ENCODE assay signal across 25 cellular contexts in the genomic region with DNA sequence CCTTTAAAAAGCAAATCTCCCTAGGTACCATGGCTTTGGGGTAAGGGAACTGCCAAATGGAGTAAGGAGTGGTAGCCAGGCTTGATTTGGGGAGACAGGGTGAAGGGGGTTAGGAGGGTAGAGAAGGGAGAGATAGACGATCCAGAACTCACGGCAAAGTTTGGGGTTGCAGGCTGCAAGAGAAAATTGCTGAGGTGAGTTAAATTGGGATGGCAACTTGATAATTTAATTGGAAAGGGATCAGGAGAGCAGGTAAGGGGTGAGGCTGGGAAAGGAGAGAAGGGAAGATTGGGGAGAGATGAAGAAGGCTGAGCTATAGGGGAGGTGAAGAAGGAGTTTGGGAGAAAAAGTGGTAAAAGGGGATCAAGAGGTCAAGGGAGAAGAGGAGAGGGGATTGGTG. TPM values are rescaled to one million over a fixed set of nuclear protein-coding genes. Genes with fewer than 3 reads are reported as not detected.
DNase-seq lines count a peak whose midpoint lies in the region; ATAC-seq, FAIRE-seq and TF ChIP-seq lines count a peak whose summit lies in the region.
"Had no signal": no experiment of that assay in that cellular context is flagged by ENCODE, and none has a peak within 500 bp of the region (broad histone marks: within the 10 kb centered on the region; RNA-seq: fewer than 3 reads in every experiment).

No MANE protein-coding gene starts in this region.

- H3K9me3 ChIP-seq in A549 (peaks cover 11% of the 10 kb centered on the region; the same call in 2 of the 3 replicates), K562 (replicated peaks; ENCODE audit: control insufficient read depth, insufficient read depth, low read depth, low read length) (no peaks in the 10 kb centered on the region), neural progenitor cell (ENCODE audit: low read depth) (no peaks in the 10 kb centered on the region), trophoblast cell (ENCODE audit: insufficient read depth, low read depth, low read length) (peaks cover 4% of the 10 kb centered on the region)
- H3K9me3 ChIP-seq: BE2C had no signal

- ATAC-seq in A549 (no peak), K562 (no peak)

- no peaks in the 10 kb centered on the region for H3K79me2 ChIP-seq in K562 (ENCODE audit: control insufficient read depth, insufficient read depth, low read length)
- no peaks in the 10 kb centered on the region for H3K79me2 ChIP-seq in neural progenitor cell (ENCODE audit: low read depth)
- no peaks in the 10 kb centered on the region for H3K79me2 ChIP-seq in trophoblast cell (ENCODE audit: control insufficient read depth, insufficient read depth, low read length, poor library complexity)

- FAIRE-seq in A549 (lab: Jason Lieb, UNC) (peak; percentile 13), K562 (lab: Jason Lieb, UNC) (no peak)
- FAIRE-seq: G401.6, GM12891 had no signal

- DNase-seq in A549 (ENCODE audit: low read depth in 1 of 2, low spot score in 1 of 2) (no peak), K562 (ENCODE audit: extremely low read depth in 1 of 4, low spot score in 3 of 4) (no peak), neural progenitor cell (ENCODE audit: low spot score) (no peak), trophoblast cell (no peak), NCI-H748 treated with DMSO at 0.1 percent for 48 hours (lab: John Stamatoyannopoulos, UW) (no peak)
- DNase-seq: ACHN; BE2C; C1 segment of cervical spinal cord; CD4-positive, alpha-beta memory T cell; CD4-positive, CD25-positive, alpha-beta regulatory T cell; CD8-positive, alpha-beta memory T cell; COR-L47; DMS 273 treated with DMSO at 0.1 percent for 48 hours; DMS153; DMS53; DMS79 treated with DMSO at 0.1 percent for 48 hours; GF-D8 had no signal

- H2BK5ac ChIP-seq in trophoblast cell (ENCODE audit: low read depth, low read length, poor library complexity) = no peak overlapping the region

- TF ChIP-seq CTCF in A549 (IDR thresholded peaks at IDR 0.05) (no peak), K562 (IDR thresholded peaks at IDR 0.05 in 2 of 3, conservative IDR thresholded peaks at IDR 0.05 in 1 of 3; ENCODE audit: insufficient read depth in 2 of 3, low read depth in 1 of 3, low read length in 3 of 3) (no peak), neural progenitor cell (IDR thresholded peaks at IDR 0.05) (no peak)

- no peak for TF ChIP-seq POLR2A in A549 (IDR thresholded peaks at IDR 0.05; ENCODE audit: low read length)
- TF ChIP-seq POLR2A in K562 (conservative IDR thresholded peaks at IDR 0.05) = no peak

- peak overlapping the region; percentile 28 for H3K4me3 Mint-ChIP-seq in neural progenitor cell
- H3K4me3 Mint-ChIP-seq: CD14-positive monocyte; CD4-positive, alpha-beta memory T cell; CD4-positive, CD25-positive, alpha-beta regulatory T cell; CD8-positive, alpha-beta memory T cell had no signal

- H4K91ac ChIP-seq in trophoblast cell (ENCODE audit: low read depth, low read length) = no peak overlapping the region

- 46% methylated on average over 2 of the region's 2 CpGs for WGBS in A549 (ENCODE audit: missing lambda C conversion rate)
- WGBS in K562 (ENCODE audit: insufficient coverage, low coverage, missing lambda C conversion rate) = 0% methylated on average over 2 of the region's 2 CpGs
- WGBS in trophoblast cell (ENCODE audit: extremely low coverage, insufficient coverage, insufficient read length) = no CpG with 5 or more reads among the region's 2 CpGs

- H3K4me3 ChIP-seq in A549 (no peak overlapping the region), K562 (no peak overlapping the region), neural progenitor cell (no peak overlapping the region), trophoblast cell (ENCODE audit: low read depth, low read length) (no peak overlapping the region)
- H3K4me3 ChIP-seq: BLaER1 had no signal

- no peak overlapping the region for H2BK120ac ChIP-seq in trophoblast cell (ENCODE audit: insufficient read depth, low read length, poor library complexity)

- no peak overlapping the region for H2AFZ ChIP-seq in K562 (ENCODE audit: low read depth, low read length)
- no peak overlapping the region for H2AFZ ChIP-seq in neural progenitor cell (replicated peaks)
- no peak overlapping the region for H2AFZ ChIP-seq in trophoblast cell (ENCODE audit: insufficient read depth, low read length, poor library complexity)

- H3K18ac ChIP-seq in trophoblast cell (ENCODE audit: low read length) = no peak overlapping the region

- CTCF ChIA-PET in A549 (lab: Yijun Ruan, JAX) (interaction anchor here (0.7 to 4.4 kb wide), 2 partner anchors 11 to 144 kb away, joined by 3 to 31 read pairs; no protein-coding TSS in a partner anchor), K562 (lab: Yijun Ruan, JAX; ENCODE audit: low intra/inter-chr PET ratio) (no interaction called here)

- H3K4me1 Mint-ChIP-seq in neural progenitor cell = peaks cover 3% of the 10 kb centered on the region
- H3K4me1 Mint-ChIP-seq: CD4-positive, CD25-positive, alpha-beta regulatory T cell; CD8-positive, alpha-beta memory T cell had no signal

- no peak overlapping the region for H3K4me2 ChIP-seq in A549
- H3K4me2 ChIP-seq in K562 (ENCODE audit: insufficient read depth, low read length) = no peak overlapping the region
- H3K4me2 ChIP-seq in neural progenitor cell = no peak overlapping the region
- H3K4me2 ChIP-seq in trophoblast cell (ENCODE audit: low read length) = no peak overlapping the region
- H3K4me2 ChIP-seq: BLaER1 had no signal

- H3K79me1 ChIP-seq in trophoblast cell (ENCODE audit: low read length) = no peaks in the 10 kb centered on the region

- H3K9ac ChIP-seq in K562 (ENCODE audit: insufficient read depth in 1 of 2, low read depth in 2 of 2, low read length in 2 of 2) (no peak overlapping the region), neural progenitor cell (no peak overlapping the region), trophoblast cell (ENCODE audit: low read length) (no peak overlapping the region)
- H3K9ac ChIP-seq: BLaER1 had no signal

- H3K27me3 Mint-ChIP-seq in neural progenitor cell (ENCODE audit: insufficient read depth, low read depth) = peaks cover 8% of the 10 kb centered on the region

- no peak overlapping the region for H2BK12ac ChIP-seq in trophoblast cell (ENCODE audit: low read length)

- H3K36me3 Mint-ChIP-seq in neural progenitor cell = no peaks in the 10 kb centered on the region
- H3K36me3 Mint-ChIP-seq: CD14-positive monocyte; CD4-positive, CD25-positive, alpha-beta regulatory T cell; CD8-positive, alpha-beta memory T cell had no signal

- H3K4ac ChIP-seq in trophoblast cell (ENCODE audit: low read depth, low read length) = no peak overlapping the region

- H3K27ac ChIP-seq in A549 (no peak overlapping the region), K562 (ENCODE audit: extremely low read depth, low read depth, low read length) (no peak overlapping the region), neural progenitor cell (no peak overlapping the region), trophoblast cell (ENCODE audit: low read depth, low read length) (no peak overlapping the region)
- H3K27ac ChIP-seq: 22Rv1, BLaER1 had no signal

- no peaks in the 10 kb centered on the region for H4K20me1 ChIP-seq in K562 (replicated peaks; ENCODE audit: control insufficient read depth, insufficient read depth, low read length)
- no peaks in the 10 kb centered on the region for H4K20me1 ChIP-seq in neural progenitor cell (ENCODE audit: low read depth)
- H4K20me1 ChIP-seq: BLaER1 had no signal

- H2AK5ac ChIP-seq in trophoblast cell (ENCODE audit: low read length) = no peak overlapping the region

- H3K27ac Mint-ChIP-seq in neural progenitor cell = no peak overlapping the region
- H3K27ac Mint-ChIP-seq: CD4-positive, alpha-beta memory T cell; CD4-positive, CD25-positive, alpha-beta regulatory T cell; CD8-positive, alpha-beta memory T cell had no signal

- POLR2A ChIA-PET in A549 (lab: Yijun Ruan, JAX) = no interaction called here
- POLR2A ChIA-PET in K562 (lab: Yijun Ruan, JAX) = no interaction called here

- TF ChIP-seq EP300 in A549 (IDR thresholded peaks at IDR 0.05) (no peak), K562 (IDR thresholded peaks at IDR 0.05; ENCODE audit: low read length) (no peak)

- H3K27me3 ChIP-seq in K562 (ENCODE audit: control insufficient read depth in 2 of 2, insufficient read depth in 2 of 2, low read length in 2 of 2) (peaks cover 0 to 11% of the 10 kb centered on the region in 2 experiments; a peak in 3 of 5 replicates), neural progenitor cell (no peaks in the 10 kb centered on the region), trophoblast cell (ENCODE audit: insufficient read depth, low read length) (no peaks in the 10 kb centered on the region)
- H3K27me3 ChIP-seq: BE2C, BLaER1 had no signal

- no peaks in the 10 kb centered on the region for H3F3A ChIP-seq in neural progenitor cell (ENCODE audit: low read depth)

- peaks cover 2% of the 10 kb centered on the region for H3K9me3 Mint-ChIP-seq in neural progenitor cell

- H3K4me1 ChIP-seq in A549 = no peaks in the 10 kb centered on the region
- H3K4me1 ChIP-seq in K562 (replicated peaks in 1 of 2; ENCODE audit: control insufficient read depth in 2 of 2, insufficient read depth in 2 of 2, low read length in 2 of 2) = peaks cover 0 to 7% of the 10 kb centered on the region in 2 experiments; a peak in 2 of 5 replicates
- no peaks in the 10 kb centered on the region for H3K4me1 ChIP-seq in neural progenitor cell
- H3K4me1 ChIP-seq in trophoblast cell (ENCODE audit: control insufficient read depth in 1 of 2, insufficient read depth in 2 of 2, low read length in 2 of 2) = no peaks in the 10 kb centered on the region
- H3K4me1 ChIP-seq: BE2C, BLaER1 had no signal

- H4K12ac ChIP-seq in trophoblast cell (ENCODE audit: low read depth, low read length) = no peak overlapping the region

- in situ Hi-C loops in K562 (cut with MboI) = no loop called here

- H3K36me3 ChIP-seq in K562 (ENCODE audit: control insufficient read depth, insufficient read depth, low read length) (no peaks in the 10 kb centered on the region), neural progenitor cell (no peaks in the 10 kb centered on the region), trophoblast cell (ENCODE audit: control insufficient read depth in 1 of 2, insufficient read depth in 2 of 2, low read length in 2 of 2) (no peaks in the 10 kb centered on the region)
- H3K36me3 ChIP-seq: BE2C, BLaER1 had no signal

- no peak overlapping the region for H3K14ac ChIP-seq in trophoblast cell (ENCODE audit: low read length)

- no TSS peak for BruUV-seq in K562 (replicated peaks; lab: Mats Ljungman, UMichigan)

- H4K8ac ChIP-seq in trophoblast cell (ENCODE audit: low read depth, low read length) = no peak overlapping the region

- no peaks in the 10 kb centered on the region for H3K9me1 ChIP-seq in K562 (ENCODE audit: control insufficient read depth, insufficient read depth, low read length)

- intact Hi-C loops in K562 (cut with micrococcal nuclease) = no loop called here

- TF ChIP-seq RAD21 in A549 (conservative IDR thresholded peaks at IDR 0.05 in 1 of 2, IDR thresholded peaks at IDR 0.05 in 1 of 2) (no peak), K562 (CRISPR knock-in tag; conservative IDR thresholded peaks at IDR 0.05 in 1 of 2, IDR thresholded peaks at IDR 0.05 in 1 of 2) (no peak)

- H3K23ac ChIP-seq in trophoblast cell (ENCODE audit: low read length) = no peak overlapping the region

RNA-seq across cellular contexts. Expression of gene IZUMO2, which starts 4.0 kb away (rescaled TPM):
- polyA plus RNA-seq in A549 (2011; rRNA removed) (not detected in 2 replicates), A549 (2017; fragmentation: RNase III; extraction: RNeasy Plus Mini Kit Qiagen cat#74134 plus additional on column Dnase treatment) (not detected in 3 replicates), K562 (2011; rRNA removed) (not detected in 2 replicates), K562 (2014; fragmentation: Illumina TruSeq; extraction: Trizol) (not detected in 2 replicates), K562 (2014; fragmentation: Nextera tagmentation; extraction: Ambion mirVana) (not detected), K562 (2014; rRNA removed) (not detected in 2 replicates)
- polyA plus RNA-seq in A549 (2012; cell fraction: cytosol; rRNA removed) = not detected in 2 replicates
- not detected in 2 replicates for polyA plus RNA-seq in A549 (2012; cell fraction: nucleus; rRNA removed)
- polyA minus RNA-seq in A549 (2011; rRNA and poly(A)+ RNA removed) = not detected in 2 replicates
- not detected in 2 replicates for total RNA-seq in K562 (2011; cell fraction: chromatin; rRNA removed; ENCODE audit: low replicate concordance)
- total RNA-seq in K562 (2011; cell fraction: nucleolus; rRNA removed) = not detected in 2 replicates
- total RNA-seq in K562 (2011; cell fraction: nucleoplasm; rRNA removed) = not detected in 2 replicates
- total RNA-seq in K562 (2014; rRNA removed) (not detected in 2 replicates), K562 (2014; rRNA removed; fragmentation: Illumina TruSeq; extraction: Trizol) (not detected in 2 replicates), K562 (2015; rRNA removed; fragmentation: Illumina TruSeq; extraction: Trizol) (not detected in 2 replicates), K562 (2021) (not detected in 2 replicates), neural progenitor cell (ENCODE audit: low replicate concordance) (not detected in 2 replicates)
- not detected in 2 replicates for polyA plus RNA-seq in K562 (2011; cell fraction: cytosol; rRNA removed)
- polyA plus RNA-seq in K562 (2011; cell fraction: nucleus; rRNA removed) = not detected in 2 replicates
- not detected in 2 replicates for polyA plus RNA-seq in K562 (2012)
- not detected in 2 replicates for polyA minus RNA-seq in K562 (2011; rRNA and poly(A)+ RNA removed)
- polyA minus RNA-seq in K562 (2011; cell fraction: cytosol; rRNA and poly(A)+ RNA removed) = not detected in 2 replicates
- polyA minus RNA-seq in K562 (2011; cell fraction: nucleus; rRNA and poly(A)+ RNA removed) = not detected in 2 replicates
- not detected in 2 replicates for polyA plus RNA-seq in trophoblast cell (2013)
- total RNA-seq: A172; A673; CD4-positive, alpha-beta memory T cell; CD4-positive, CD25-positive, alpha-beta regulatory T cell; CD8-positive, alpha-beta memory T cell had no signal
- polyA plus RNA-seq: AG04450; CD14-positive monocyte; CD4-positive, alpha-beta memory T cell; CD4-positive, CD25-positive, alpha-beta regulatory T cell; CD8-positive, alpha-beta memory T cell had no signal

RNA-seq across cellular contexts. Expression of gene MYH14, which starts 44.3 kb away (rescaled TPM):
- polyA plus RNA-seq in A549 (2011; rRNA removed) = 4.0 and 4.8 TPM in 2 replicates
- polyA plus RNA-seq in A549 (2012; cell fraction: cytosol; rRNA removed) = 7.2 and 7.8 TPM in 2 replicates
- 14.6 and 16.2 TPM in 2 replicates for polyA plus RNA-seq in A549 (2012; cell fraction: nucleus; rRNA removed)
- 6.4 to 7.0 TPM (median 6.5 TPM) in 3 replicates for polyA plus RNA-seq in A549 (2017; fragmentation: RNase III; extraction: RNeasy Plus Mini Kit Qiagen cat#74134 plus additional on column Dnase treatment)
- 12.5 and 18.2 TPM in 2 replicates for polyA minus RNA-seq in A549 (2011; rRNA and poly(A)+ RNA removed)
- 0.69 and 0.90 TPM in 2 replicates for total RNA-seq in K562 (2011; cell fraction: chromatin; rRNA removed; ENCODE audit: low replicate concordance)
- total RNA-seq in K562 (2011; cell fraction: nucleolus; rRNA removed) = 0.50 and 1.1 TPM in 2 replicates
- total RNA-seq in K562 (2011; cell fraction: nucleoplasm; rRNA removed) = 0.95 and 1.1 TPM in 2 replicates
- total RNA-seq in K562 (2014; rRNA removed) = 0.32 and 0.41 TPM in 2 replicates
- 0.04 and 0.06 TPM in 2 replicates for total RNA-seq in K562 (2014; rRNA removed; fragmentation: Illumina TruSeq; extraction: Trizol)
- total RNA-seq in K562 (2015; rRNA removed; fragmentation: Illumina TruSeq; extraction: Trizol) = 0.07 and 0.19 TPM in 2 replicates
- total RNA-seq in K562 (2021) = 0.74 and 0.86 TPM in 2 replicates
- 0.14 and 0.15 TPM in 2 replicates for polyA plus RNA-seq in K562 (2011; rRNA removed)
- polyA plus RNA-seq in K562 (2011; cell fraction: cytosol; rRNA removed) = 0.24 TPM in 2 replicates
- 0.14 and 0.43 TPM in 2 replicates for polyA plus RNA-seq in K562 (2011; cell fraction: nucleus; rRNA removed)
- 0.31 and 0.78 TPM in 2 replicates for polyA plus RNA-seq in K562 (2012)
- 0.19 and 0.53 TPM in 2 replicates for polyA plus RNA-seq in K562 (2014; fragmentation: Illumina TruSeq; extraction: Trizol)
- polyA plus RNA-seq in K562 (2014; fragmentation: Nextera tagmentation; extraction: Ambion mirVana) = not detected
- polyA plus RNA-seq in K562 (2014; rRNA removed) = 0.23 and 0.40 TPM in 2 replicates
- 0.03 and 0.35 TPM in 2 replicates for polyA minus RNA-seq in K562 (2011; rRNA and poly(A)+ RNA removed)
- polyA minus RNA-seq in K562 (2011; cell fraction: cytosol; rRNA and poly(A)+ RNA removed) = not detected in 2 replicates
- 0.13 and 0.44 TPM in 2 replicates for polyA minus RNA-seq in K562 (2011; cell fraction: nucleus; rRNA and poly(A)+ RNA removed)
- 1.6 and 6.7 TPM in 2 replicates for total RNA-seq in neural progenitor cell (ENCODE audit: low replicate concordance)
- 16.6 and 17.7 TPM in 2 replicates for polyA plus RNA-seq in trophoblast cell (2013)
- total RNA-seq: CD4-positive, alpha-beta memory T cell; CD4-positive, CD25-positive, alpha-beta regulatory T cell; CD8-positive, alpha-beta memory T cell had no signal
- polyA plus RNA-seq: AG04450; CD14-positive monocyte; CD4-positive, alpha-beta memory T cell; CD4-positive, CD25-positive, alpha-beta regulatory T cell; CD8-positive, alpha-beta memory T cell had no signal

Comparison
In these comparisons a context has a peak if more than half of its experiments do, and no peak if none do; other contexts are left out.
1. Of the 35 proteins assayed by ChIP-seq in both K562 and A549: peak only in K562: none; only in A549: MAFK; in both: none; in neither: 34.